In genomic region chr1:21584096-21584495, GRCh38 we compare ENCODE assay signal across 22 cellular contexts.
"Had no signal": no experiment of that assay in that cellular context is flagged by ENCODE, and none has a peak within 500 bp of the region (broad histone marks: within the 10 kb centered on the region; RNA-seq: fewer than 3 reads in every experiment).

No MANE protein-coding gene starts in this region.

- H3K4me3 ChIP-seq: lower lobe of right lung, pancreas, prostate gland, skin epidermis, suprapubic skin, thoracic aorta, tibial artery, uterus had no signal

- ATAC-seq: lower lobe of right lung; naive thymus-derived CD8-positive, alpha-beta T cell; pancreas; sciatic nerve; stimulated activated effector memory CD8-positive, alpha-beta T cell treated with anti-CD3 and anti-CD28 coated beads, Interleukin-12 subunit alpha, Interleukin-12 subunit beta, amount 100 ng/mL, for 72 hours had no signal

- H3K27me3 ChIP-seq: pancreas, uterus had no signal

- H3K4me1 ChIP-seq: pancreas, prostate gland, uterus had no signal

- H3K27ac ChIP-seq: pancreas, prostate gland, suprapubic skin, thoracic aorta, tibial artery, uterus had no signal

- H3K36me3 ChIP-seq: lower lobe of right lung, pancreas, prostate gland, suprapubic skin, thoracic aorta, tibial artery, uterus had no signal

- DNase-seq: hypothalamus; immature natural killer cell; kidney; lower lobe of right lung; mammary epithelial cell; mesenchymal stem cell; naive thymus-derived CD8-positive, alpha-beta T cell; posterior cingulate gyrus; retina; right cardiac atrium; stimulated activated CD4-positive, alpha-beta T cell treated with anti-CD3 and anti-CD28 coated beads, Interleukin-4, amount 100 ng/mL, for 24 hours; stimulated activated naive CD4-positive, alpha-beta T cell; tibial artery; trophoblast cell; uterus had no signal

- H3K9me3 ChIP-seq: lower lobe of right lung, pancreas, prostate gland, suprapubic skin, thoracic aorta, uterus had no signal
